ENCODE assay signal across 8 cellular contexts in genomic region chr6:166956444-166957086, GRCh38. TPM values are rescaled to one million over a fixed set of nuclear protein-coding genes. Genes with fewer than 3 reads are reported as not detected.
DNase-seq lines count a peak whose midpoint lies in the region; ATAC-seq and TF ChIP-seq lines count a peak whose summit lies in the region.

Gene RNASET2 (minus strand): TSS chr6:166956550. CDS start chr6:166956182, 368 bp downstream.

- in situ Hi-C loops in Panc1 (cut with HindIII; ENCODE audit: low pct_unique_long_range_greater_than_20kb, low sequenced_read_pairs), result no loop called here

- no peaks in the 10 kb centered on the region for H3K9me3 ChIP-seq in Panc1 (ENCODE audit: control insufficient read depth, insufficient read depth, low read depth, low read length)
- no peaks in the 10 kb centered on the region for H3K9me3 ChIP-seq in esophagus (ENCODE audit: control insufficient read depth in 2 of 2, insufficient read depth in 1 of 2, low read depth in 1 of 2, low read length in 1 of 2)
- H3K9me3 ChIP-seq in muscle layer of duodenum (ENCODE audit: control insufficient read depth in 1 of 2, low read length in 2 of 2), result no peaks in the 10 kb centered on the region

- H3K36me3 ChIP-seq in Panc1 (ENCODE audit: control insufficient read depth, insufficient read depth, low read length) (no peaks in the 10 kb centered on the region), esophagus (ENCODE audit: control insufficient read depth in 2 of 2, insufficient read depth in 2 of 2, low read length in 1 of 2) (no peaks in the 10 kb centered on the region), muscle layer of duodenum (ENCODE audit: control insufficient read depth in 1 of 2, insufficient read depth in 2 of 2, low read length in 2 of 2) (peaks cover 0 to 4% of the 10 kb centered on the region in 2 donors)

- peak within 1 kb of the TSS; percentile 100 for H3K27ac Mint-ChIP-seq in IgD-negative memory B cell

- H3K4me1 Mint-ChIP-seq in IgD-negative memory B cell, result peaks cover 42 to 64% (median 54%) of the 10 kb centered on the region in 3 donors
- H3K4me1 Mint-ChIP-seq in activated T-cell treated with anti-CD3 and anti-CD28 coated beads, Interleukin-2, amount 50 U/mL, for 4 hours (ENCODE audit: low read depth), result peaks cover 72% of the 10 kb centered on the region

- ATAC-seq in GM21529 (IDR thresholded peaks at IDR 0.05; ENCODE audit: unreplicated experiment) (peak; percentile 62), Panc1 (peak; percentile 96)
- peak; percentile 84 to 86 for ATAC-seq in activated T-cell treated with anti-CD3 and anti-CD28 coated beads, Interleukin-2, amount 50 U/mL, for 4 hours

- POLR2A ChIA-PET in Panc1 (lab: Charles Lee), result interaction anchor here (0.5 to 0.6 kb wide), 2 partner anchors 522 to 1522 kb away, joined by 4 to 6 read pairs; no protein-coding TSS in a partner anchor

- H3K4me1 ChIP-seq in Panc1 (ENCODE audit: control insufficient read depth, insufficient read depth, low read length) (peaks cover 7% of the 10 kb centered on the region), esophagus (ENCODE audit: control insufficient read depth in 2 of 2, insufficient read depth in 2 of 2, low read length in 1 of 2) (peaks cover 0 to 9% of the 10 kb centered on the region in 2 donors), muscle layer of duodenum (ENCODE audit: control insufficient read depth in 1 of 2, insufficient read depth in 2 of 2, low read length in 2 of 2) (peaks cover 11 to 15% of the 10 kb centered on the region in 2 donors)

- H3K27me3 ChIP-seq in Panc1 (ENCODE audit: control insufficient read depth, insufficient read depth, low read length) (no peaks in the 10 kb centered on the region), esophagus (ENCODE audit: control insufficient read depth in 1 of 2, insufficient read depth in 2 of 2, low read length in 2 of 2) (no peaks in the 10 kb centered on the region), muscle layer of duodenum (ENCODE audit: low read depth, low read length) (no peaks in the 10 kb centered on the region)

- no TSS peak for BruUV-seq in Panc1 (replicated peaks; lab: Mats Ljungman, UMichigan)

- H3K4me3 ChIP-seq in Panc1 (ENCODE audit: low read depth in 2 of 2, low read length in 2 of 2) (peak within 1 kb of the TSS; percentile 65 to 70), esophagus (ENCODE audit: low read depth in 1 of 2, low read length in 2 of 2) (peak within 1 kb of the TSS; percentile 70 to 86), muscle layer of duodenum (ENCODE audit: low read depth in 1 of 2, low read length in 2 of 2) (peak within 1 kb of the TSS; percentile 75 to 95)

- intact Hi-C loops in Panc1 (cut with micrococcal nuclease; ENCODE audit: unreplicated experiment), result no loop called here

- WGBS in esophagus, 2 donors, result 0% methylated on average over 36 to 71 of the region's 71 CpGs

- peaks cover 2% of the 10 kb centered on the region for H3K36me3 Mint-ChIP-seq in IgD-negative memory B cell
- H3K36me3 Mint-ChIP-seq in activated T-cell treated with anti-CD3 and anti-CD28 coated beads, Interleukin-2, amount 50 U/mL, for 4 hours (ENCODE audit: insufficient read depth), result peaks cover 2% of the 10 kb centered on the region

- H3K4me3 Mint-ChIP-seq in IgD-negative memory B cell, result peak within 1 kb of the TSS; percentile 95 to 98 (median 97)
- H3K4me3 Mint-ChIP-seq in activated T-cell treated with anti-CD3 and anti-CD28 coated beads, Interleukin-2, amount 50 U/mL, for 4 hours, result peak within 1 kb of the TSS; percentile 90

- CTCF ChIA-PET in Panc1 (lab: Charles Lee), result no interaction called here

- H3K27ac ChIP-seq in Panc1 (ENCODE audit: low read length) (peak within 1 kb of the TSS; percentile 55), esophagus (ENCODE audit: low read depth in 2 of 2, low read length in 1 of 2) (peak within 1 kb of the TSS; percentile 83 to 91), muscle layer of duodenum (ENCODE audit: low read length) (peak within 1 kb of the TSS; percentile 81)

- no peaks in the 10 kb centered on the region for H3K27me3 Mint-ChIP-seq in IgD-negative memory B cell
- H3K27me3 Mint-ChIP-seq in activated T-cell treated with anti-CD3 and anti-CD28 coated beads, Interleukin-2, amount 50 U/mL, for 4 hours (ENCODE audit: low read depth), result no peaks in the 10 kb centered on the region

- no peak for TF ChIP-seq CTCF in Panc1 (IDR thresholded peaks at IDR 0.05)

- H3K9me3 Mint-ChIP-seq in IgD-negative memory B cell, result no peaks in the 10 kb centered on the region
- H3K9me3 Mint-ChIP-seq in activated T-cell treated with anti-CD3 and anti-CD28 coated beads, Interleukin-2, amount 50 U/mL, for 4 hours, result no peaks in the 10 kb centered on the region

- DNase-seq in DMS114 treated with DMSO at 0.1 percent for 48 hours (lab: John Stamatoyannopoulos, UW; ENCODE audit: unreplicated experiment), result peak; percentile 51
- DNase-seq in Panc1 (ENCODE audit: low read depth, low spot score), result peak; percentile 13
- DNase-seq in activated T-cell treated with anti-CD3 and anti-CD28 coated beads, Interleukin-2, amount 50 U/mL, for 4 hours, result peak; percentile 99
- DNase-seq in stimulated activated CD8-positive, alpha-beta memory T cell treated with anti-CD3 and anti-CD28 coated beads, Interleukin-7, amount 100 ng/mL, for 24 hours (ENCODE audit: low read depth), result peak; percentile 100

RNA-seq across cellular contexts. Expression of gene RNASET2, which starts in this region (rescaled TPM):
- polyA plus RNA-seq in IgD-negative memory B cell (708 TPM), esophagus (10 to 100 TPM; 19.7 to 26.8 TPM)
- 9.7 TPM for total RNA-seq in Panc1 (2021; ENCODE audit: unreplicated experiment)
- 13.5 TPM for polyA plus RNA-seq in Panc1 (2012; ENCODE audit: insufficient read length)
- total RNA-seq in activated T-cell treated with anti-CD3 and anti-CD28 coated beads, Interleukin-2, amount 50 U/mL, for 4 hours, result 10 to 100 TPM; 43.7 to 67.3 (median 49.4) TPM

Comparison
In these comparisons a context has a peak if more than half of its experiments do, and no peak if none do; other contexts are left out.
1. Peak in every context shown above with its lines: DNase-seq, ATAC-seq, H3K4me3 ChIP-seq and H3K27ac ChIP-seq.
2. RNA of gene RNASET2 (polyA plus RNA-seq): 708 TPM in IgD-negative memory B cell (single experiment); 19.7 to 26.8 TPM in esophagus; every median in the first group is over 10 times any median in the second.
3. DNase-seq: peak in every context shown above with its lines; median percentile 100 in stimulated activated CD8-positive, alpha-beta memory T cell treated with anti-CD3 and anti-CD28 coated beads, Interleukin-7, amount 100 ng/mL, for 24 hours; 99 in activated T-cell treated with anti-CD3 and anti-CD28 coated beads, Interleukin-2, amount 50 U/mL, for 4 hours; 51 in DMS114 treated with DMSO at 0.1 percent for 48 hours; 13 in Panc1.